In genomic region chr11:71281901-71282300, GRCh38 we compare ENCODE assay signal across 14 cellular contexts. TPM values are rescaled to one million over a fixed set of nuclear protein-coding genes. Genes with fewer than 3 reads are reported as not detected.
DNase-seq lines count a peak whose midpoint lies in the region; TF ChIP-seq lines count a peak whose summit lies in the region.
"Had no signal": no experiment of that assay in that cellular context is flagged by ENCODE, and none has a peak within 500 bp of the region (broad histone marks: within the 10 kb centered on the region; RNA-seq: fewer than 3 reads in every experiment).

No MANE protein-coding gene starts in this region.

- H3K36me3 Mint-ChIP-seq in MCF 10A (ENCODE audit: insufficient read depth, unreplicated experiment) (no peaks in the 10 kb centered on the region), osteocyte (ENCODE audit: unreplicated experiment) (no peaks in the 10 kb centered on the region)
- H3K36me3 Mint-ChIP-seq: CD4-positive, alpha-beta memory T cell had no signal

- CTCF ChIA-PET in MCF 10A (lab: Yijun Ruan, JAX): interaction anchor here (0.6 kb wide), 1 partner anchor 92 kb away, joined by 3 read pairs; no protein-coding TSS in a partner anchor

- H3K27me3 Mint-ChIP-seq in MCF 10A (ENCODE audit: insufficient read depth, unreplicated experiment) (no peaks in the 10 kb centered on the region), osteocyte (ENCODE audit: unreplicated experiment) (peaks cover 59% of the 10 kb centered on the region)

- H3K4me1 Mint-ChIP-seq in MCF 10A (ENCODE audit: insufficient read depth, unreplicated experiment) (peaks cover 5% of the 10 kb centered on the region), osteocyte (ENCODE audit: unreplicated experiment) (peaks cover 4% of the 10 kb centered on the region)
- H3K4me1 Mint-ChIP-seq: CD4-positive, alpha-beta memory T cell had no signal

- TF ChIP-seq POLR2A in breast epithelium (IDR thresholded peaks at IDR 0.05): no peak

- H3K27ac ChIP-seq in breast epithelium: peak overlapping the region; percentile 81 to 85
- no peak overlapping the region for H3K27ac ChIP-seq in coronary artery
- peak overlapping the region; percentile 59 to 95 for H3K27ac ChIP-seq in mucosa of rectum (ENCODE audit: low read depth in 2 of 2, low read length in 2 of 2)

- H3K36me3 ChIP-seq in breast epithelium (no peaks in the 10 kb centered on the region), mucosa of rectum (ENCODE audit: control insufficient read depth in 2 of 2, insufficient read depth in 2 of 2, low read length in 2 of 2) (no peaks in the 10 kb centered on the region), H7 (replicated peaks; ENCODE audit: control insufficient read depth, insufficient read depth, low read length) (no peaks in the 10 kb centered on the region)

- H3K9me3 ChIP-seq in breast epithelium (no peaks in the 10 kb centered on the region), mucosa of rectum (ENCODE audit: control insufficient read depth in 2 of 2, low read length in 2 of 2) (no peaks in the 10 kb centered on the region)

- no peak overlapping the region for H3K4me3 ChIP-seq in breast epithelium
- no peak overlapping the region for H3K4me3 ChIP-seq in coronary artery
- no peak overlapping the region for H3K4me3 ChIP-seq in mucosa of rectum (ENCODE audit: low read length in 2 of 2)
- H3K4me3 ChIP-seq in H7 (ENCODE audit: insufficient read depth, low read depth, low read length): no peak overlapping the region

- TF ChIP-seq CTCF in breast epithelium (IDR thresholded peaks at IDR 0.05) (no peak), MCF 10A (IDR thresholded peaks at IDR 0.05; ENCODE audit: unreplicated experiment) (no peak), coronary artery (IDR thresholded peaks at IDR 0.05) (no peak), osteocyte (IDR thresholded peaks at IDR 0.05) (no peak)

- H3K9me3 Mint-ChIP-seq in MCF 10A (ENCODE audit: unreplicated experiment): no peaks in the 10 kb centered on the region
- no peaks in the 10 kb centered on the region for H3K9me3 Mint-ChIP-seq in osteocyte (ENCODE audit: unreplicated experiment)

- intact Hi-C loops in breast epithelium (cut with DNase I; ENCODE audit: low total_unique reads): no loop called here
- intact Hi-C loops in MCF 10A (cut with micrococcal nuclease): no loop called here

- DNase-seq in breast epithelium (ENCODE audit: low spot score in 2 of 2): peak; percentile 27 to 75
- no peak for DNase-seq in MCF 10A (ENCODE audit: unreplicated experiment)
- peak; percentile 16 for DNase-seq in coronary artery (ENCODE audit: low spot score)
- DNase-seq in osteocyte (ENCODE audit: extremely low spot score, unreplicated experiment): no peak
- DNase-seq in effector CD4-positive, alpha-beta T cell: no peak
- no peak for DNase-seq in H7
- no peak for DNase-seq in GF-D8 (lab: John Stamatoyannopoulos, UW)
- DNase-seq: ACHN; CD4-positive, alpha-beta memory T cell; GOT3; NCI-H1417 treated with DMSO at 0.1 percent for 48 hours; NCI-H2029; NCI-H510A treated with DMSO at 0.1 percent for 48 hours had no signal

- H3K27me3 ChIP-seq in breast epithelium: no peaks in the 10 kb centered on the region
- no peaks in the 10 kb centered on the region for H3K27me3 ChIP-seq in mucosa of rectum (ENCODE audit: control insufficient read depth in 2 of 2, insufficient read depth in 2 of 2, low read length in 2 of 2)
- no peaks in the 10 kb centered on the region for H3K27me3 ChIP-seq in H7 (ENCODE audit: control insufficient read depth, insufficient read depth, low read length)

- H3K27ac Mint-ChIP-seq in MCF 10A (ENCODE audit: low read depth, unreplicated experiment) (no peak overlapping the region), osteocyte (ENCODE audit: unreplicated experiment) (no peak overlapping the region)
- H3K27ac Mint-ChIP-seq: CD4-positive, alpha-beta memory T cell had no signal

- H3K4me3 Mint-ChIP-seq in MCF 10A (ENCODE audit: unreplicated experiment) (no peak overlapping the region), osteocyte (ENCODE audit: unreplicated experiment) (no peak overlapping the region)
- H3K4me3 Mint-ChIP-seq: CD4-positive, alpha-beta memory T cell had no signal

- no peak overlapping the region for H3K9ac ChIP-seq in mucosa of rectum (ENCODE audit: low read depth in 1 of 2, low read length in 2 of 2)

- POLR2A ChIA-PET in MCF 10A (lab: Yijun Ruan, JAX): no interaction called here

- H3K4me1 ChIP-seq in breast epithelium (no peaks in the 10 kb centered on the region), mucosa of rectum (ENCODE audit: control insufficient read depth in 2 of 2, insufficient read depth in 2 of 2, low read length in 2 of 2) (peaks cover 18 to 37% of the 10 kb centered on the region in 2 donors)

- no TSS peak for BruUV-seq in MCF 10A (replicated peaks; lab: Mats Ljungman, UMichigan)

RNA-seq across cellular contexts. Expression of gene SHANK2, which starts 29.5 kb away (rescaled TPM):
- total RNA-seq in breast epithelium (10 to 100 TPM in 2 of 3 donors, 1 to 10 TPM in 1; 1.3 to 38.8 (median 33.1) TPM), MCF 10A (2022) (0.52 and 0.86 TPM in 2 replicates), osteocyte (0.03 and 0.16 TPM in 2 replicates)
- total RNA-seq in H7 (2014; rRNA removed; shearing (Covaris generic)): 9.7 and 14.8 TPM in 2 replicates
- total RNA-seq: CD4-positive, alpha-beta memory T cell had no signal

Comparison
In these comparisons a context has a peak if more than half of its experiments do, and no peak if none do; other contexts are left out.
1. DNase-seq: peak in breast epithelium (2 of 2) and coronary artery (single experiment); none in MCF 10A (single experiment), osteocyte (single experiment), effector CD4-positive, alpha-beta T cell (single experiment), H7 (single experiment) and GF-D8 (single experiment).
2. H3K27ac ChIP-seq: peak in breast epithelium (2 of 2) and mucosa of rectum (2 of 2); none in coronary artery (0 of 2).